In genomic region chr1:28675921-28676257, GRCh38 we compare ENCODE assay signal across 21 cellular contexts. TPM values are rescaled to one million over a fixed set of nuclear protein-coding genes. Genes with fewer than 3 reads are reported as not detected.
A peak's percentile ranks its signal among the peaks of the same experiment; 100 is the strongest.
DNase-seq lines count a peak whose midpoint lies in the region; ATAC-seq, FAIRE-seq and TF ChIP-seq lines count a peak whose summit lies in the region.
"Had no signal": no experiment of that assay in that cellular context is flagged by ENCODE, and none has a peak within 500 bp of the region (broad histone marks: within the 10 kb centered on the region; RNA-seq: fewer than 3 reads in every experiment).

No MANE protein-coding gene starts in this region.

- no TSS peak for BruUV-seq in IMR-90 (replicated peaks; lab: Mats Ljungman, UMichigan)

- no peak overlapping the region for H2BK20ac ChIP-seq in IMR-90 (ENCODE audit: low read depth, low read length)

- H2AK5ac ChIP-seq in IMR-90 (ENCODE audit: low read depth, low read length): no peak overlapping the region

- H3K4me1 Mint-ChIP-seq in WTC11 (peaks cover 11% of the 10 kb centered on the region), type B pancreatic cell (ENCODE audit: unreplicated experiment) (peaks cover 4% of the 10 kb centered on the region)

- DNase-seq in IMR-90 (no peak), WTC11 (ENCODE audit: low spot score) (no peak), osteoblast (ENCODE audit: insufficient read length, low spot score, missing footprints) (peak; percentile 78), type B pancreatic cell (ENCODE audit: extremely low spot score, unreplicated experiment) (no peak), pancreas (no peak), inferior parietal cortex (ENCODE audit: extremely low spot score) (no peak), HuH-7.5 (ENCODE audit: low spot score) (no peak)
- DNase-seq: NCI-H1417, NCI-H187 treated with DMSO at 0.1 percent for 48 hours, NCI-H345, NCI-H524 treated with DMSO at 0.1 percent for 48 hours had no signal

- H2BK120ac ChIP-seq in IMR-90 (ENCODE audit: low read depth, low read length): no peak overlapping the region

- no peak overlapping the region for H3K18ac ChIP-seq in IMR-90 (ENCODE audit: low read depth, low read length)

- POLR2A ChIA-PET in IMR-90 (lab: Charles Lee; ENCODE audit: unreplicated experiment): interaction anchor here (1.3 kb wide), 1 partner anchor 27 kb away, joined by 4 read pairs; the partner anchor contains the start of gene RNU11
- POLR2A ChIA-PET in WTC11 (lab: Charles Lee): interaction anchor here (0.7 kb wide), 1 partner anchor 107 kb away, joined by 6 read pairs; no protein-coding TSS in a partner anchor

- TF ChIP-seq CTCF in IMR-90 (conservative IDR thresholded peaks at IDR 0.05; ENCODE audit: low read depth, low read length) (no peak), WTC11 (IDR thresholded peaks at IDR 0.05) (no peak), osteoblast (IDR thresholded peaks at IDR 0.05; ENCODE audit: extremely low read depth, low read depth, low read length) (no peak), type B pancreatic cell (conservative IDR thresholded peaks at IDR 0.05) (no peak), pancreas (IDR thresholded peaks at IDR 0.05) (no peak)

- no peak overlapping the region for H3K56ac ChIP-seq in IMR-90 (ENCODE audit: extremely low read depth, insufficient read depth, low read length)

- no peak for TF ChIP-seq RAD21 in IMR-90 (IDR thresholded peaks at IDR 0.05; ENCODE audit: low read length)

- intact Hi-C loops in IMR-90 (cut with micrococcal nuclease) (no loop called here), pancreas (cut with DNase I) (no loop called here)

- H4K8ac ChIP-seq in IMR-90 (ENCODE audit: low read depth in 2 of 2, low read length in 2 of 2): no peak overlapping the region

- no peaks in the 10 kb centered on the region for H3K9me3 ChIP-seq in IMR-90 (ENCODE audit: control insufficient read depth, insufficient read depth, low read length)
- H3K9me3 ChIP-seq in osteoblast (ENCODE audit: low read depth, low read length): no peaks in the 10 kb centered on the region
- no peaks in the 10 kb centered on the region for H3K9me3 ChIP-seq in pancreas

- H3K4me3 ChIP-seq in IMR-90 (ENCODE audit: insufficient read depth, low read depth, low read length) (no peak overlapping the region), osteoblast (ENCODE audit: insufficient read depth, low read length) (no peak overlapping the region), pancreas (no peak overlapping the region)

- H3K14ac ChIP-seq in IMR-90 (replicated peaks; ENCODE audit: low read depth, low read length): no peak overlapping the region

- H3K27me3 Mint-ChIP-seq in WTC11 (ENCODE audit: low read depth) (no peaks in the 10 kb centered on the region), type B pancreatic cell (no peaks in the 10 kb centered on the region)

- CTCF ChIA-PET in IMR-90 (lab: Yijun Ruan, JAX) (interaction anchor here (0.6 to 0.9 kb wide), 3 partner anchors 40 to 60 kb away, joined by 3 to 5 read pairs (median 4); partner anchors contain the start of gene YTHDF2), WTC11 (lab: Charles Lee) (no interaction called here)

- no peak overlapping the region for H4K5ac ChIP-seq in IMR-90 (ENCODE audit: low read depth, low read length)

- no peak overlapping the region for H3K4ac ChIP-seq in IMR-90 (ENCODE audit: low read depth, low read length)

- no peak overlapping the region for H2AK9ac ChIP-seq in IMR-90 (replicated peaks; ENCODE audit: low read depth, low read length, poor library complexity)

- H3K4me3 Mint-ChIP-seq in WTC11 (no peak overlapping the region), type B pancreatic cell (no peak overlapping the region)

- H3K4me2 ChIP-seq in IMR-90 (ENCODE audit: low read depth, low read length): peak overlapping the region; percentile 48; the same call in 1 of the 2 replicates
- H3K4me2 ChIP-seq in osteoblast (ENCODE audit: insufficient read depth, low read length): no peak overlapping the region
- H3K4me2 ChIP-seq: KMS-11 had no signal

- H3K79me2 ChIP-seq in osteoblast (ENCODE audit: insufficient read depth, low read length): peaks cover 23% of the 10 kb centered on the region

- no peak overlapping the region for H3K27ac ChIP-seq in IMR-90 (ENCODE audit: insufficient read depth, low read length)
- H3K27ac ChIP-seq in osteoblast (ENCODE audit: low read depth, low read length): no peak overlapping the region
- no peak overlapping the region for H3K27ac ChIP-seq in pancreas
- H3K27ac ChIP-seq: C4-2B, KMS-11 had no signal

- no peak overlapping the region for H3K9ac ChIP-seq in IMR-90 (ENCODE audit: low read depth, low read length)
- H3K9ac ChIP-seq: KMS-11 had no signal

- in situ Hi-C loops in IMR-90 (cut with MboI; ENCODE audit: low sequenced_read_pairs): no loop called here

- FAIRE-seq in pancreas (lab: Jason Lieb, UNC): no peak
- FAIRE-seq: D721Med, GM12892, RCC 7860 had no signal

- H3K27ac Mint-ChIP-seq in WTC11 (peak overlapping the region; percentile 86), type B pancreatic cell (peak overlapping the region; percentile 82)

- H3K4me1 ChIP-seq in IMR-90 (ENCODE audit: control insufficient read depth, insufficient read depth, low read length): peaks cover 7% of the 10 kb centered on the region
- H3K4me1 ChIP-seq in osteoblast (ENCODE audit: insufficient read depth, low read length): peaks cover 4% of the 10 kb centered on the region
- H3K4me1 ChIP-seq in pancreas: peaks cover 0 to 3% (median 0%) of the 10 kb centered on the region in 3 donors

- no peak for ATAC-seq in IMR-90 (ENCODE audit: low read depth)
- no peak for ATAC-seq in WTC11
- no peak for ATAC-seq in pancreas

- no peak overlapping the region for H3K23ac ChIP-seq in IMR-90 (ENCODE audit: low read depth, low read length)

- H2BK15ac ChIP-seq in IMR-90 (ENCODE audit: low read depth, low read length): no peak overlapping the region

- H3K36me3 Mint-ChIP-seq in WTC11 (peaks cover 7% of the 10 kb centered on the region), type B pancreatic cell (peaks cover 5% of the 10 kb centered on the region)

- no peaks in the 10 kb centered on the region for H3K27me3 ChIP-seq in IMR-90 (ENCODE audit: control insufficient read depth, insufficient read depth, low read length)
- no peaks in the 10 kb centered on the region for H3K27me3 ChIP-seq in osteoblast (ENCODE audit: insufficient read depth, low read length)
- no peaks in the 10 kb centered on the region for H3K27me3 ChIP-seq in pancreas

- H3K36me3 ChIP-seq in IMR-90 (ENCODE audit: control insufficient read depth, insufficient read depth, low read length): no peaks in the 10 kb centered on the region
- no peaks in the 10 kb centered on the region for H3K36me3 ChIP-seq in osteoblast (ENCODE audit: insufficient read depth, low read length)
- no peaks in the 10 kb centered on the region for H3K36me3 ChIP-seq in pancreas

- H2AFZ ChIP-seq in IMR-90 (replicated peaks; ENCODE audit: low read length, poor library complexity) (no peak overlapping the region), osteoblast (ENCODE audit: low read length) (no peak overlapping the region)

- no peak overlapping the region for H4K91ac ChIP-seq in IMR-90 (ENCODE audit: insufficient read depth, low read depth, low read length)

- H3K9me3 Mint-ChIP-seq in WTC11: no peaks in the 10 kb centered on the region
- no peaks in the 10 kb centered on the region for H3K9me3 Mint-ChIP-seq in type B pancreatic cell

- no peak for TF ChIP-seq POLR2A in IMR-90 (IDR thresholded peaks at IDR 0.05; ENCODE audit: low read depth, low read length)

- H3K79me1 ChIP-seq in IMR-90 (ENCODE audit: low read depth in 1 of 2, low read length in 2 of 2): peaks cover 13 to 46% of the 10 kb centered on the region in 2 experiments

- dilution Hi-C loops in IMR-90 (cut with HindIII; ENCODE audit: low sequenced_read_pairs, unreplicated experiment): no loop called here

- H4K20me1 ChIP-seq in IMR-90 (ENCODE audit: insufficient read depth, low read length) (no peaks in the 10 kb centered on the region), osteoblast (ENCODE audit: insufficient read depth, low read length) (peaks cover 3% of the 10 kb centered on the region)

- H3K9me1 ChIP-seq in IMR-90 (ENCODE audit: insufficient read depth, low read length): peaks cover under 1% of the 10 kb centered on the region; the same call in 1 of the 2 replicates

- peak overlapping the region; percentile 35 for H2BK5ac ChIP-seq in IMR-90 (ENCODE audit: low read depth, low read length, poor library complexity, severe bottlenecking)

TF ChIP-seq in IMR-90, 13 proteins besides CTCF, POLR2A, EP300 and RAD21 (continues in another document):
- TF ChIP-seq FOS (IDR thresholded peaks at IDR 0.05; ENCODE audit: low read depth, low read length) (no peak), NFE2L2 (IDR thresholded peaks at IDR 0.05; ENCODE audit: low read depth, low read length) (no peak), CHD1 (IDR thresholded peaks at IDR 0.05; ENCODE audit: low read depth, low read length) (no peak)

TF ChIP-seq in WTC11, 78 proteins besides CTCF, POLR2A, EP300 and RAD21 (continues in another document):
- TF ChIP-seq GABPB1 (CRISPR knock-in tag; IDR thresholded peaks at IDR 0.05) (no peak), ZNF138 (CRISPR knock-in tag; conservative IDR thresholded peaks at IDR 0.05) (no peak), SMAD3 (CRISPR knock-in tag; IDR thresholded peaks at IDR 0.05; ENCODE audit: borderline replicate concordance) (no peak)

RNA-seq across cellular contexts. Expression of gene GMEB1, which starts 7.3 kb away (rescaled TPM):
- total RNA-seq in IMR-90 (2012; rRNA removed): 7.9 and 8.6 TPM in 2 replicates
- polyA plus RNA-seq in IMR-90 (2012; rRNA removed): 6.2 and 7.1 TPM in 2 replicates
- 3.8 and 3.9 TPM in 2 replicates for polyA plus RNA-seq in IMR-90 (2012; cell fraction: cytosol; rRNA removed)
- 9.2 and 9.5 TPM in 2 replicates for polyA plus RNA-seq in IMR-90 (2012; cell fraction: nucleus; rRNA removed; ENCODE audit: low replicate concordance)
- 25.4 to 29.4 TPM (median 26.4 TPM) in 3 replicates for total RNA-seq in WTC11 (2021)
- total RNA-seq in osteoblast: 10.9 and 11.9 TPM in 2 replicates
- total RNA-seq in type B pancreatic cell (ENCODE audit: low replicate concordance): 17.9 and 18.0 TPM in 2 replicates
- 1 to 10 TPM; 3.6 to 7.7 (median 5.0) TPM for total RNA-seq in pancreas
- 1 to 10 TPM; 2.2 TPM for polyA plus RNA-seq in pancreas

RNA-seq across cellular contexts. Expression of gene RNU11, which starts 27.5 kb away (rescaled TPM):
- total RNA-seq in IMR-90 (2012; rRNA removed) (under 0.01 TPM in 1 of 2 replicates, not detected in the other), WTC11 (2021) (not detected in 3 replicates), osteoblast (not detected in 2 replicates), type B pancreatic cell (ENCODE audit: low replicate concordance) (not detected in 2 replicates), pancreas (not detected)
- polyA plus RNA-seq in IMR-90 (2012; rRNA removed) (not detected in 2 replicates), pancreas (not detected)
- not detected in 2 replicates for polyA plus RNA-seq in IMR-90 (2012; cell fraction: cytosol; rRNA removed)
- not detected in 2 replicates for polyA plus RNA-seq in IMR-90 (2012; cell fraction: nucleus; rRNA removed; ENCODE audit: low replicate concordance)
- total RNA-seq: A673, H4, M059J, Right ventricle myocardium inferior, SK-MEL-5 had no signal

RNA-seq across cellular contexts. Expression of gene TAF12, which starts 33.0 kb away (rescaled TPM):
- total RNA-seq in IMR-90 (2012; rRNA removed): 31.7 and 39.7 TPM in 2 replicates
- polyA plus RNA-seq in IMR-90 (2012; rRNA removed): 25.1 and 28.8 TPM in 2 replicates
- 8.6 and 28.6 TPM in 2 replicates for polyA plus RNA-seq in IMR-90 (2012; cell fraction: cytosol; rRNA removed)
- polyA plus RNA-seq in IMR-90 (2012; cell fraction: nucleus; rRNA removed; ENCODE audit: low replicate concordance): 2.2 and 10.3 TPM in 2 replicates
- total RNA-seq in WTC11 (2021): 18.6 to 23.3 TPM (median 22.1 TPM) in 3 replicates
- 27.4 and 29.0 TPM in 2 replicates for total RNA-seq in osteoblast
- total RNA-seq in type B pancreatic cell (ENCODE audit: low replicate concordance): 16.2 and 20.8 TPM in 2 replicates
- total RNA-seq in pancreas: 10 to 100 TPM in 3 of 6 donors, 1 to 10 TPM in 3; 7.5 to 13.2 (median 9.7) TPM
- 10 to 100 TPM; 10.7 to 12.7 TPM for polyA plus RNA-seq in pancreas
